ENCODE assay signal across 19 cellular contexts in genomic region chr3:113156816-113157333, GRCh38. TPM values are rescaled to one million over a fixed set of nuclear protein-coding genes. Genes with fewer than 3 reads are reported as not detected.
"Had no signal": no experiment of that assay in that cellular context is flagged by ENCODE, and none has a peak within 500 bp of the region (broad histone marks: within the 10 kb centered on the region; RNA-seq: fewer than 3 reads in every experiment).

No MANE protein-coding gene starts in this region.

- ATAC-seq: foreskin keratinocyte; natural killer cell treated with Interleukin-12 subunit alpha and Interleukin-12 subunit beta and Interleukin-15 and Interleukin-18, amount 100 ng/mL, for 72 hours; stimulated activated naive B cell treated with anti-CD40 and anti-IgM and Interleukin-4, amounts not matched to agents 10 μg/mL and 1 μg/mL and 100 μg/mL, for 72 hours; T-helper 17 cell had no signal

- H3K36me3 ChIP-seq: cardiac muscle cell had no signal

- H3K27ac ChIP-seq: cardiac muscle cell, foreskin keratinocyte had no signal

- H3K4me3 ChIP-seq: cardiac muscle cell had no signal

- DNase-seq: activated CD4-positive, alpha-beta T cell treated with anti-CD3 and anti-CD28 coated beads for 4 hours; activated CD4-positive, alpha-beta T cell treated with anti-CD3 and anti-CD28 coated beads, Interleukin-2, amount 50 U/mL, for 48 hours; activated CD4-positive, CD25-positive, alpha-beta regulatory T cell; activated naive CD4-positive, alpha-beta T cell treated with Interleukin-2 at 50 U/mL for 16 hours; activated naive CD8-positive, alpha-beta T cell treated with anti-CD3 and anti-CD28 coated beads, Interleukin-2, amount 10 ng/mL, durations not matched to agents 7 days and 5 days; activated T-cell treated with anti-CD3 and anti-CD28 coated beads, Interleukin-2, amount 50 U/mL, for 48 hours; amygdala; cortex of kidney; foreskin keratinocyte; glutamatergic neuron; hypothalamus; occipital lobe; stimulated activated CD4-positive, alpha-beta T cell treated with anti-CD3 and anti-CD28 coated beads, Interleukin-2, amount 100 ng/mL, for 48 hours; stimulated activated CD8-positive, alpha-beta memory T cell treated with anti-CD3 and anti-CD28 coated beads, Interleukin-4, amount 100 ng/mL, for 48 hours; stimulated activated naive B cell treated with anti-CD40 and anti-IgM and Interleukin-4, amounts not matched to agents 10 μg/mL and 1 μg/mL and 100 μg/mL, for 72 hours; SW 1271; T-helper 17 cell had no signal

- H3K27me3 ChIP-seq: cardiac muscle cell, foreskin keratinocyte had no signal

RNA-seq across cellular contexts. Expression of gene BOC, which starts 54.5 kb away (rescaled TPM):
- total RNA-seq: activated naive CD8-positive, alpha-beta T cell treated with anti-CD3 and anti-CD28 coated beads, Interleukin-2, amount 10 ng/mL, durations not matched to agents 7 days and 5 days; T-helper 17 cell had no signal
